16 cellular contexts compared by ENCODE assay signal in genomic region chr3:108410531-108410984, GRCh38.
DNase-seq lines count a peak whose midpoint lies in the region; ATAC-seq, FAIRE-seq and TF ChIP-seq lines count a peak whose summit lies in the region.
"Had no signal": no experiment of that assay in that cellular context is flagged by ENCODE, and none has a peak within 500 bp of the region (broad histone marks: within the 10 kb centered on the region; RNA-seq: fewer than 3 reads in every experiment).

No MANE protein-coding gene starts in this region.

- H3K23ac ChIP-seq in IMR-90 (ENCODE audit: low read depth, low read length) (no peak overlapping the region), mesenchymal stem cell (ENCODE audit: low read length in 2 of 2) (no peak overlapping the region)

- H3K27me3 ChIP-seq in IMR-90 (ENCODE audit: control insufficient read depth, insufficient read depth, low read length) (no peaks in the 10 kb centered on the region; the same call in 1 of the 2 replicates), heart left ventricle (no peaks in the 10 kb centered on the region), mesenchymal stem cell (ENCODE audit: control insufficient read depth in 1 of 2, insufficient read depth in 1 of 2, low read length in 2 of 2) (no peaks in the 10 kb centered on the region), thyroid gland (no peaks in the 10 kb centered on the region)
- H3K27me3 ChIP-seq: SJCRH30 had no signal

- H3K4me2 ChIP-seq in IMR-90 (ENCODE audit: low read depth, low read length) (no peak overlapping the region), mesenchymal stem cell (ENCODE audit: low read length, poor library complexity, severe bottlenecking) (no peak overlapping the region)

- H3K4ac ChIP-seq in IMR-90 (ENCODE audit: low read depth, low read length) (no peak overlapping the region), mesenchymal stem cell (ENCODE audit: low read depth in 1 of 2, low read length in 2 of 2) (no peak overlapping the region)

- H3K9ac ChIP-seq in IMR-90 (ENCODE audit: low read depth, low read length) (no peak overlapping the region), mesenchymal stem cell (ENCODE audit: low read length) (no peak overlapping the region)

- no peaks in the 10 kb centered on the region for H4K20me1 ChIP-seq in IMR-90 (ENCODE audit: insufficient read depth, low read length)

- dilution Hi-C loops in IMR-90 (cut with HindIII; ENCODE audit: low sequenced_read_pairs, unreplicated experiment) = no loop called here

- intact Hi-C loops in IMR-90 (cut with micrococcal nuclease) (no loop called here), heart left ventricle (cut with DNase I) (no loop called here), thyroid gland (cut with DNase I) (no loop called here)

- H2AFZ ChIP-seq in IMR-90 (replicated peaks; ENCODE audit: low read length, poor library complexity) (peak overlapping the region; percentile 62), mesenchymal stem cell (ENCODE audit: low read depth, low read length) (no peak overlapping the region)

- DNase-seq in IMR-90 = no peak
- peak in 3 of 5 donors; percentile 34 to 60 (median 42) for DNase-seq in heart left ventricle
- no peak for DNase-seq in mesenchymal stem cell
- peak; percentile 90 to 92 for DNase-seq in thyroid gland
- DNase-seq in activated naive CD4-positive, alpha-beta T cell treated with anti-CD3 and anti-CD28 coated beads, Interleukin-2, amount 50 U/mL, for 16 hours = no peak
- DNase-seq in cortex of kidney (lab: John Stamatoyannopoulos, UW) = no peak
- DNase-seq in iPS-NIHi11 (ENCODE audit: low spot score) = no peak
- no peak for DNase-seq in GM19239 (ENCODE audit: insufficient read length, low spot score)
- DNase-seq: ACHN; CD8-positive, alpha-beta memory T cell; H9; Kasumi-1; NCI-H1436 treated with DMSO at 0.1 percent for 48 hours; NCI-H2081; NCI-H524; SJCRH30 had no signal

- no peak overlapping the region for H3K18ac ChIP-seq in IMR-90 (ENCODE audit: low read depth, low read length)
- H3K18ac ChIP-seq in mesenchymal stem cell (ENCODE audit: low read depth in 1 of 2, low read length in 2 of 2) = no peak overlapping the region

- no peak overlapping the region for H2BK5ac ChIP-seq in IMR-90 (ENCODE audit: low read depth, low read length, poor library complexity, severe bottlenecking)
- H2BK5ac ChIP-seq in mesenchymal stem cell (ENCODE audit: low read depth, low read length, poor library complexity, severe bottlenecking) = no peak overlapping the region

- CTCF ChIA-PET in IMR-90 (lab: Yijun Ruan, JAX) = no interaction called here

- H3K4me1 ChIP-seq in IMR-90 (ENCODE audit: control insufficient read depth, insufficient read depth, low read length) = 0 out of 2 replicates have a peak, but pooled peaks cover under 1% of the 10 kb centered on the region
- peaks cover 0 to 8% (median 0%) of the 10 kb centered on the region in 12 donors for H3K4me1 ChIP-seq in heart left ventricle
- no peaks in the 10 kb centered on the region for H3K4me1 ChIP-seq in mesenchymal stem cell (ENCODE audit: control insufficient read depth, insufficient read depth, low read depth, low read length)
- peaks cover 0 to 3% of the 10 kb centered on the region in 2 donors for H3K4me1 ChIP-seq in thyroid gland
- H3K4me1 ChIP-seq: SJCRH30 had no signal

- H4K8ac ChIP-seq in IMR-90 (ENCODE audit: low read depth in 2 of 2, low read length in 2 of 2) (no peak overlapping the region), mesenchymal stem cell (ENCODE audit: low read length) (no peak overlapping the region)

- H2BK15ac ChIP-seq in IMR-90 (ENCODE audit: low read depth, low read length) (no peak overlapping the region), mesenchymal stem cell (ENCODE audit: low read depth, poor library complexity, severe bottlenecking) (no peak overlapping the region)

- TF ChIP-seq POLR2A in IMR-90 (IDR thresholded peaks at IDR 0.05; ENCODE audit: low read depth, low read length) = no peak
- TF ChIP-seq POLR2A in heart left ventricle (IDR thresholded peaks at IDR 0.05) = no peak
- no peak for TF ChIP-seq POLR2A in thyroid gland (IDR thresholded peaks at IDR 0.05)

- H2BK20ac ChIP-seq in IMR-90 (ENCODE audit: low read depth, low read length) = no peak overlapping the region

- TF ChIP-seq RAD21 in IMR-90 (IDR thresholded peaks at IDR 0.05; ENCODE audit: low read length) = no peak

- no peak overlapping the region for H3K56ac ChIP-seq in IMR-90 (ENCODE audit: extremely low read depth, insufficient read depth, low read length)

- POLR2A ChIA-PET in IMR-90 (lab: Charles Lee; ENCODE audit: unreplicated experiment) = no interaction called here

- H3K4me3 ChIP-seq in IMR-90 (ENCODE audit: insufficient read depth, low read depth, low read length) (no peak overlapping the region), heart left ventricle (no peak overlapping the region), mesenchymal stem cell (ENCODE audit: insufficient read depth in 1 of 2, low read depth in 1 of 2, low read length in 2 of 2) (peak overlapping the region in 1 of 2 experiments; percentile 14), thyroid gland (replicated peaks in 1 of 3) (no peak overlapping the region)
- H3K4me3 ChIP-seq: SJCRH30 had no signal

- no peaks in the 10 kb centered on the region; the same call in 1 of the 2 replicates for H3K9me1 ChIP-seq in IMR-90 (ENCODE audit: insufficient read depth, low read length)

- H3K79me1 ChIP-seq in IMR-90 (ENCODE audit: low read depth in 1 of 2, low read length in 2 of 2) (no peaks in the 10 kb centered on the region), mesenchymal stem cell (replicated peaks; ENCODE audit: low read length, poor library complexity, severe bottlenecking) (no peaks in the 10 kb centered on the region)

- in situ Hi-C loops in IMR-90 (cut with MboI; ENCODE audit: low sequenced_read_pairs) = no loop called here

- H3K9me3 ChIP-seq in IMR-90 (ENCODE audit: control insufficient read depth, insufficient read depth, low read length) (no peaks in the 10 kb centered on the region), heart left ventricle (no peaks in the 10 kb centered on the region), mesenchymal stem cell (ENCODE audit: control insufficient read depth, low read length) (no peaks in the 10 kb centered on the region), thyroid gland (no peaks in the 10 kb centered on the region)
- H3K9me3 ChIP-seq: SJCRH30 had no signal

- H2BK120ac ChIP-seq in IMR-90 (ENCODE audit: low read depth, low read length) (no peak overlapping the region), mesenchymal stem cell (ENCODE audit: low read depth, low read length) (no peak overlapping the region)

- 77% methylated on average over 5 of the region's 11 CpGs; no CpG with 5 or more reads in 1 of the 2 experiments for WGBS in IMR-90 (ENCODE audit: extremely low coverage in 2 of 2, insufficient read length in 1 of 2), 2 experiments
- 61 to 90% (median 69%) methylated on average over 7 to 11 of the region's 11 CpGs for WGBS in heart left ventricle, 4 donors
- WGBS in mesenchymal stem cell = 88% methylated on average over 11 of the region's 11 CpGs
- 41 to 43% methylated on average over 9 to 10 of the region's 11 CpGs for WGBS in thyroid gland, 2 donors

- H4K5ac ChIP-seq in IMR-90 (ENCODE audit: low read depth, low read length) = no peak overlapping the region

- ATAC-seq in IMR-90 (ENCODE audit: low read depth) (no peak), heart left ventricle (peak in 2 of 4 donors; percentile 55 to 59)

- no peak overlapping the region for H3K27ac ChIP-seq in IMR-90 (ENCODE audit: insufficient read depth, low read length)
- H3K27ac ChIP-seq in heart left ventricle = no peak overlapping the region
- no peak overlapping the region for H3K27ac ChIP-seq in mesenchymal stem cell (ENCODE audit: low read length, poor library complexity, severe bottlenecking)
- no peak overlapping the region for H3K27ac ChIP-seq in thyroid gland
- H3K27ac ChIP-seq: SJCRH30 had no signal

- H3K36me3 ChIP-seq in IMR-90 (ENCODE audit: control insufficient read depth, insufficient read depth, low read length) = no peaks in the 10 kb centered on the region
- no peaks in the 10 kb centered on the region for H3K36me3 ChIP-seq in heart left ventricle
- H3K36me3 ChIP-seq in mesenchymal stem cell (ENCODE audit: control insufficient read depth in 1 of 2, insufficient read depth in 2 of 2, low read depth in 1 of 2, low read length in 2 of 2) = no peaks in the 10 kb centered on the region
- H3K36me3 ChIP-seq in thyroid gland = no peaks in the 10 kb centered on the region
- H3K36me3 ChIP-seq: SJCRH30 had no signal

- H2AK5ac ChIP-seq in IMR-90 (ENCODE audit: low read depth, low read length) (no peak overlapping the region), mesenchymal stem cell (ENCODE audit: low read length, severe bottlenecking) (no peak overlapping the region)

- no peak for FAIRE-seq in GM19239 (lab: Jason Lieb, UNC)

- TF ChIP-seq CTCF in IMR-90 (conservative IDR thresholded peaks at IDR 0.05; ENCODE audit: low read depth, low read length) (no peak), heart left ventricle (IDR thresholded peaks at IDR 0.05) (no peak), thyroid gland (IDR thresholded peaks at IDR 0.05) (no peak)

- H4K91ac ChIP-seq in IMR-90 (ENCODE audit: insufficient read depth, low read depth, low read length) (no peak overlapping the region), mesenchymal stem cell (ENCODE audit: low read length) (peak overlapping the region; percentile 12)

- H3K14ac ChIP-seq in IMR-90 (replicated peaks; ENCODE audit: low read depth, low read length) (no peak overlapping the region), mesenchymal stem cell (ENCODE audit: low read length in 2 of 2) (no peak overlapping the region)

- no peak overlapping the region for H2AK9ac ChIP-seq in IMR-90 (replicated peaks; ENCODE audit: low read depth, low read length, poor library complexity)

- no peak overlapping the region for H2BK12ac ChIP-seq in mesenchymal stem cell (ENCODE audit: low read length in 2 of 2)

- no TSS peak for BruUV-seq in IMR-90 (replicated peaks; lab: Mats Ljungman, UMichigan)

TF ChIP-seq in IMR-90, 13 proteins besides CTCF, POLR2A, EP300 and RAD21:
- no peak for TF ChIP-seq NFE2L2 (IDR thresholded peaks at IDR 0.05; ENCODE audit: low read depth, low read length)
- TF ChIP-seq SMC3 (IDR thresholded peaks at IDR 0.05; ENCODE audit: low read depth, low read length) = no peak
- TF ChIP-seq USF2 (IDR thresholded peaks at IDR 0.05; ENCODE audit: low read depth, low read length) = no peak

Comparison
In these comparisons a context has a peak if more than half of its experiments do, and no peak if none do; other contexts are left out.
1. DNase-seq: peak in heart left ventricle (3 of 5) and thyroid gland (2 of 2); none in IMR-90 (single experiment), mesenchymal stem cell (single experiment), activated naive CD4-positive, alpha-beta T cell treated with anti-CD3 and anti-CD28 coated beads, Interleukin-2, amount 50 U/mL, for 16 hours (single experiment), cortex of kidney (single experiment), iPS-NIHi11 (single experiment) and GM19239 (single experiment).